Comparison of ENCODE assay signal across 16 cellular contexts in the genomic region with DNA sequence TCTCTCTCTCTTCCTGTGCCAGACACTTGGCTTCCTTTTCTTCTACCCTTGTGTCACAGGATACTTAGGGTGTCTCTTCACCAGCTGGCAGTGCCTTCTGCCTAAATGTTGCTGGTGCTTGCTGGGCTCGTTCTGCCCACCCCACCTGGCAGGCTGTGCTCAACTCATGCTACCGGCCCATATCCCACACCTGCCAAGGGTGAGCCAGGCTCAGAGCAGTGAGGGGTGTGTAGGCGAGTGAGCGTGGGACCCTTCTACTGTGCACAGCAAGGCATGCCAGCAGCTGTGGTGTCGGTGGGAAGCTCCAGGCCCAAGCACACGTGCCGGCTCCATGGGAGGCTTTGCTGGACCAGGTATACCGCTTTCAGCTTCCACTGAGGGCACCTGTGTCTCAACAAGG.
A peak's percentile ranks its signal among the peaks of the same experiment; 100 is the strongest.
DNase-seq lines count a peak whose midpoint lies in the region; ATAC-seq and TF ChIP-seq lines count a peak whose summit lies in the region.
"Had no signal": no experiment of that assay in that cellular context is flagged by ENCODE, and none has a peak within 500 bp of the region (broad histone marks: within the 10 kb centered on the region; RNA-seq: fewer than 3 reads in every experiment).

No MANE protein-coding gene starts in this region.

- no peaks in the 10 kb centered on the region for H3K4me1 Mint-ChIP-seq in stimulated activated naive CD8-positive, alpha-beta T cell treated with anti-CD3 and anti-CD28 coated beads, Interleukin-15, amount 100 ng/mL, for 72 hours
- no peaks in the 10 kb centered on the region for H3K4me1 Mint-ChIP-seq in activated CD4-positive, alpha-beta T cell treated with anti-CD3 and anti-CD28 coated beads, Interleukin-2, amount 10 ng/mL, durations not matched to agents 7 days and 5 days
- H3K4me1 Mint-ChIP-seq: B cell had no signal

- H3K4me3 Mint-ChIP-seq in stimulated activated naive CD8-positive, alpha-beta T cell treated with anti-CD3 and anti-CD28 coated beads, Interleukin-15, amount 100 ng/mL, for 72 hours = no peak overlapping the region
- H3K4me3 Mint-ChIP-seq in activated CD4-positive, alpha-beta T cell treated with anti-CD3 and anti-CD28 coated beads, Interleukin-2, amount 10 ng/mL, durations not matched to agents 7 days and 5 days = no peak overlapping the region
- H3K4me3 Mint-ChIP-seq: B cell; CD4-positive, alpha-beta T cell had no signal

- H3K27ac Mint-ChIP-seq in stimulated activated naive CD8-positive, alpha-beta T cell treated with anti-CD3 and anti-CD28 coated beads, Interleukin-15, amount 100 ng/mL, for 72 hours = no peak overlapping the region
- no peak overlapping the region for H3K27ac Mint-ChIP-seq in activated CD4-positive, alpha-beta T cell treated with anti-CD3 and anti-CD28 coated beads, Interleukin-2, amount 10 ng/mL, durations not matched to agents 7 days and 5 days
- H3K27ac Mint-ChIP-seq: B cell; CD4-positive, alpha-beta T cell had no signal

- intact Hi-C loops in spleen (cut with DNase I; ENCODE audit: low total_unique reads) = no loop called here

- H3K9me3 Mint-ChIP-seq in stimulated activated naive CD8-positive, alpha-beta T cell treated with anti-CD3 and anti-CD28 coated beads, Interleukin-15, amount 100 ng/mL, for 72 hours = no peaks in the 10 kb centered on the region
- no peaks in the 10 kb centered on the region for H3K9me3 Mint-ChIP-seq in activated CD4-positive, alpha-beta T cell treated with anti-CD3 and anti-CD28 coated beads, Interleukin-2, amount 10 ng/mL, durations not matched to agents 7 days and 5 days
- H3K9me3 Mint-ChIP-seq: CD4-positive, alpha-beta T cell had no signal

- ATAC-seq in stimulated activated naive CD8-positive, alpha-beta T cell treated with anti-CD3 and anti-CD28 coated beads, Interleukin-15, amount 100 ng/mL, for 72 hours = peak; percentile 39
- no peak for ATAC-seq in stimulated activated naive CD8-positive, alpha-beta T cell treated with anti-CD3 and anti-CD28 coated beads, Interleukin-15, Interleukin-2, amounts not matched to agents 100 U/mL and 50 U/mL, for 24 hours

- CTCF ChIA-PET in activated CD4-positive, alpha-beta T cell treated with anti-CD3 and anti-CD28 coated beads, Interleukin-2, amount 10 ng/mL, durations not matched to agents 7 days and 5 days (lab: Charles Lee) = interaction anchor here (1.3 kb wide), 1 partner anchor 10 kb away, joined by 3 read pairs; no protein-coding TSS in a partner anchor

- no peak for TF ChIP-seq CTCF in spleen (IDR thresholded peaks at IDR 0.05 in 8 of 11, conservative IDR thresholded peaks at IDR 0.05 in 3 of 11)

- H3K9me3 ChIP-seq in spleen = peaks cover 0 to 13% (median 0%) of the 10 kb centered on the region in 8 donors

- H3K27me3 ChIP-seq in spleen (replicated peaks in 1 of 7) = no peaks in the 10 kb centered on the region

- WGBS in spleen, 5 donors = 60 to 91% (median 84%) methylated on average over 3 to 8 of the region's 8 CpGs

- H3K4me1 ChIP-seq in spleen = no peaks in the 10 kb centered on the region

- TF ChIP-seq POLR2A in spleen (IDR thresholded peaks at IDR 0.05) = no peak

- POLR2A ChIA-PET in activated CD4-positive, alpha-beta T cell treated with anti-CD3 and anti-CD28 coated beads, Interleukin-2, amount 10 ng/mL, durations not matched to agents 7 days and 5 days (lab: Charles Lee) = no interaction called here

- no peak for DNase-seq in stimulated activated naive CD8-positive, alpha-beta T cell treated with anti-CD3 and anti-CD28 coated beads, Interleukin-15, amount 100 ng/mL, for 72 hours
- no peak for DNase-seq in stimulated activated naive CD8-positive, alpha-beta T cell treated with anti-CD3 and anti-CD28 coated beads, Interleukin-15, Interleukin-2, amounts not matched to agents 100 U/mL and 50 U/mL, for 24 hours
- DNase-seq in mesenteric fat pad (ENCODE audit: low spot score) (peak; percentile 69), spleen (peak; percentile 40), H4 (ENCODE audit: low spot score) (no peak), SW480 (ENCODE audit: low spot score) (no peak), GM19240 (ENCODE audit: insufficient read length, low spot score) (no peak)
- no peak for DNase-seq in activated CD4-positive, alpha-beta T cell treated with anti-CD3 and anti-CD28 coated beads, Interleukin-2, amount 10 ng/mL, durations not matched to agents 7 days and 5 days
- DNase-seq: ACHN; C1 segment of cervical spinal cord; Calu3; CD4-positive, alpha-beta T cell; DMS 273 treated with DMSO at 0.1 percent for 48 hours; GM23248; H7 had no signal

- H3K27me3 Mint-ChIP-seq in stimulated activated naive CD8-positive, alpha-beta T cell treated with anti-CD3 and anti-CD28 coated beads, Interleukin-15, amount 100 ng/mL, for 72 hours = no peaks in the 10 kb centered on the region
- H3K27me3 Mint-ChIP-seq in activated CD4-positive, alpha-beta T cell treated with anti-CD3 and anti-CD28 coated beads, Interleukin-2, amount 10 ng/mL, durations not matched to agents 7 days and 5 days = no peaks in the 10 kb centered on the region
- H3K27me3 Mint-ChIP-seq: B cell; CD4-positive, alpha-beta T cell had no signal

- H3K36me3 Mint-ChIP-seq in activated CD4-positive, alpha-beta T cell treated with anti-CD3 and anti-CD28 coated beads, Interleukin-2, amount 10 ng/mL, durations not matched to agents 7 days and 5 days (ENCODE audit: low read depth) = no peaks in the 10 kb centered on the region

- no peak overlapping the region for H3K27ac ChIP-seq in spleen
- H3K27ac ChIP-seq: GM23248 had no signal

- H3K4me3 ChIP-seq in spleen = no peak overlapping the region
- H3K4me3 ChIP-seq: GM23248 had no signal

- no peaks in the 10 kb centered on the region for H3K36me3 ChIP-seq in spleen

Comparison
In these comparisons a context has a peak if more than half of its experiments do, and no peak if none do; other contexts are left out.
1. DNase-seq: peak in mesenteric fat pad (single experiment) and spleen (single experiment); none in stimulated activated naive CD8-positive, alpha-beta T cell treated with anti-CD3 and anti-CD28 coated beads, Interleukin-15, amount 100 ng/mL, for 72 hours (0 of 2), stimulated activated naive CD8-positive, alpha-beta T cell treated with anti-CD3 and anti-CD28 coated beads, Interleukin-15, Interleukin-2, amounts not matched to agents 100 U/mL and 50 U/mL, for 24 hours (single experiment), activated CD4-positive, alpha-beta T cell treated with anti-CD3 and anti-CD28 coated beads, Interleukin-2, amount 10 ng/mL, durations not matched to agents 7 days and 5 days (single experiment), H4 (single experiment), SW480 (single experiment) and GM19240 (single experiment).